ENCODE assay signal across 33 cellular contexts in genomic region chr5:111401906-111402305, GRCh38.
DNase-seq lines count a peak whose midpoint lies in the region; ATAC-seq and TF ChIP-seq lines count a peak whose summit lies in the region.
"Had no signal": no experiment of that assay in that cellular context is flagged by ENCODE, and none has a peak within 500 bp of the region (broad histone marks: within the 10 kb centered on the region; RNA-seq: fewer than 3 reads in every experiment).

No MANE protein-coding gene starts in this region.

- peaks cover 21% of the 10 kb centered on the region for H3K4me1 Mint-ChIP-seq in activated CD4-positive, alpha-beta T cell treated with anti-CD3 and anti-CD28 coated beads for 36 hours
- H3K4me1 Mint-ChIP-seq: memory B cell; stimulated activated naive B cell treated with anti-CD40 and anti-IgM and Interleukin-4, amounts not matched to agents 10 μg/mL and 1 μg/mL and 100 μg/mL, for 72 hours had no signal

- no TSS peak for BruUV-seq in A673 (replicated peaks; lab: Mats Ljungman, UMichigan)

- peaks cover 14% of the 10 kb centered on the region for H3K9me3 Mint-ChIP-seq in activated CD4-positive, alpha-beta T cell treated with anti-CD3 and anti-CD28 coated beads for 36 hours (ENCODE audit: low read depth)
- H3K9me3 Mint-ChIP-seq: activated T-cell treated with anti-CD3 and anti-CD28 coated beads, Interleukin-2, amount 50 U/mL, for 24 hours; memory B cell; neural crest cell; stimulated activated naive B cell treated with anti-CD40 and anti-IgM and Interleukin-4, amounts not matched to agents 10 μg/mL and 1 μg/mL and 100 μg/mL, for 72 hours had no signal

- DNase-seq in A673 (ENCODE audit: low spot score) (no peak), ELR (ENCODE audit: low read depth) (peak; percentile 21), SK-MEL-5 (ENCODE audit: low read depth, low spot score) (peak; percentile 43), epithelial cell of esophagus (ENCODE audit: low read depth) (peak; percentile 4), Kasumi-1 (lab: John Stamatoyannopoulos, UW) (no peak), amygdala (lab: John Stamatoyannopoulos, UW) (no peak)
- DNase-seq in activated CD4-positive, alpha-beta T cell treated with anti-CD3 and anti-CD28 coated beads for 36 hours: no peak
- DNase-seq: ACHN; activated CD4-positive, alpha-beta T cell treated with anti-CD3 and anti-CD28 coated beads, Interleukin-2, amount 10 ng/mL, durations not matched to agents 7 days and 5 days; activated gamma-delta T cell; activated naive CD8-positive, alpha-beta T cell treated with anti-CD3 and anti-CD28 coated beads, Interleukin-2, amount 50 U/mL, for 24 hours; activated T-cell treated with anti-CD3 and anti-CD28 coated beads, Interleukin-2, amount 50 U/mL, for 24 hours; effector memory CD4-positive, alpha-beta T cell; MM.1S; NCI-H2029 treated with DMSO at 0.1 percent for 48 hours; NCI-H2227 treated with DMSO at 0.1 percent for 48 hours; NCI-H82; right cardiac atrium; SK-N-SH; stimulated activated CD4-positive, alpha-beta T cell treated with anti-CD3 and anti-CD28 coated beads, Interleukin-4, amount 100 ng/mL, for 4 hours; stimulated activated naive B cell treated with anti-CD40 and anti-IgM and Interleukin-4, amounts not matched to agents 10 μg/mL and 1 μg/mL and 100 μg/mL, for 72 hours; T-helper 17 cell; upper lobe of left lung; WERI-Rb-1 had no signal

- H3K27me3 ChIP-seq in A673 (replicated peaks; ENCODE audit: insufficient read depth, low read depth, low read length, poor library complexity): no peaks in the 10 kb centered on the region
- H3K27me3 ChIP-seq: BLaER1 treated with 17β-estradiol and CSF1 and Interleukin-3, amounts not matched to agents 10 nM and 100 nM; gastroesophageal sphincter; upper lobe of left lung had no signal

- CTCF ChIA-PET in A673 (lab: Charles Lee): no interaction called here
- CTCF ChIA-PET in activated CD4-positive, alpha-beta T cell treated with anti-CD3 and anti-CD28 coated beads for 36 hours (lab: Charles Lee): interaction anchor here (1.2 to 3.4 kb wide), 3 partner anchors 12 to 149 kb away, joined by 3 to 10 read pairs (median 3); no protein-coding TSS in a partner anchor

- POLR2A ChIA-PET in A673 (lab: Charles Lee; ENCODE audit: low non-redundant PET): no interaction called here
- POLR2A ChIA-PET in activated CD4-positive, alpha-beta T cell treated with anti-CD3 and anti-CD28 coated beads for 36 hours (lab: Charles Lee): no interaction called here

- no peak overlapping the region for H3K27ac Mint-ChIP-seq in activated CD4-positive, alpha-beta T cell treated with anti-CD3 and anti-CD28 coated beads for 36 hours
- H3K27ac Mint-ChIP-seq: activated CD4-positive, alpha-beta T cell treated with anti-CD3 and anti-CD28 coated beads, Interleukin-2, amount 10 ng/mL, durations not matched to agents 7 days and 5 days; activated T-cell treated with anti-CD3 and anti-CD28 coated beads, Interleukin-2, amount 50 U/mL, for 24 hours; memory B cell; stimulated activated naive B cell treated with anti-CD40 and anti-IgM and Interleukin-4, amounts not matched to agents 10 μg/mL and 1 μg/mL and 100 μg/mL, for 72 hours; T-helper 17 cell had no signal

- no peaks in the 10 kb centered on the region for H3K4me1 ChIP-seq in A673 (ENCODE audit: insufficient read depth, low read length, poor library complexity, severe bottlenecking)
- H3K4me1 ChIP-seq: BLaER1 treated with 17β-estradiol and CSF1 and Interleukin-3, amounts not matched to agents 10 nM and 100 nM; gastroesophageal sphincter; parathyroid adenoma; upper lobe of left lung had no signal

- intact Hi-C loops in A673 (cut with micrococcal nuclease; ENCODE audit: unreplicated experiment): no loop called here
- intact Hi-C loops in activated CD4-positive, alpha-beta T cell treated with anti-CD3 and anti-CD28 coated beads for 36 hours (cut with DNase I, micrococcal nuclease): no loop called here

- no peaks in the 10 kb centered on the region for H3K9me3 ChIP-seq in A673 (ENCODE audit: low read depth, low read length, poor library complexity, severe bottlenecking)
- H3K9me3 ChIP-seq: BLaER1 treated with 17β-estradiol and CSF1 and Interleukin-3, amounts not matched to agents 10 nM and 100 nM; gastroesophageal sphincter; SK-N-SH; upper lobe of left lung had no signal

- ATAC-seq in activated CD4-positive, alpha-beta T cell treated with anti-CD3 and anti-CD28 coated beads for 36 hours: no peak
- ATAC-seq in HG02973 (IDR thresholded peaks at IDR 0.05; ENCODE audit: unreplicated experiment): no peak
- ATAC-seq: activated naive CD8-positive, alpha-beta T cell treated with anti-CD3 and anti-CD28 coated beads, Interleukin-2, amount 50 U/mL, for 24 hours; esophagus mucosa; gastroesophageal sphincter; K562; right cardiac atrium; stimulated activated naive B cell treated with anti-CD40 and anti-IgM and Interleukin-4, amounts not matched to agents 10 μg/mL and 1 μg/mL and 100 μg/mL, for 72 hours; T-helper 17 cell had no signal

- H3K4me3 Mint-ChIP-seq in activated CD4-positive, alpha-beta T cell treated with anti-CD3 and anti-CD28 coated beads for 36 hours: no peak overlapping the region
- H3K4me3 Mint-ChIP-seq: activated CD4-positive, alpha-beta T cell treated with anti-CD3 and anti-CD28 coated beads, Interleukin-2, amount 10 ng/mL, durations not matched to agents 7 days and 5 days; activated naive CD8-positive, alpha-beta T cell treated with anti-CD3 and anti-CD28 coated beads, Interleukin-2, amount 50 U/mL, for 24 hours; activated T-cell treated with anti-CD3 and anti-CD28 coated beads, Interleukin-2, amount 50 U/mL, for 24 hours; memory B cell; neural crest cell; stimulated activated naive B cell treated with anti-CD40 and anti-IgM and Interleukin-4, amounts not matched to agents 10 μg/mL and 1 μg/mL and 100 μg/mL, for 72 hours; T-helper 17 cell had no signal

- TF ChIP-seq CTCF in A673 (conservative IDR thresholded peaks at IDR 0.05; ENCODE audit: low read depth, low read length) (0 out of 2 replicates have a peak, but pooled peaks have one; percentile 18), epithelial cell of esophagus (IDR thresholded peaks at IDR 0.05; ENCODE audit: insufficient read depth, low read depth, low read length, missing control alignments) (peak; percentile 34)

- no peaks in the 10 kb centered on the region for H3K27me3 Mint-ChIP-seq in activated CD4-positive, alpha-beta T cell treated with anti-CD3 and anti-CD28 coated beads for 36 hours
- H3K27me3 Mint-ChIP-seq: activated CD4-positive, alpha-beta T cell treated with anti-CD3 and anti-CD28 coated beads, Interleukin-2, amount 10 ng/mL, durations not matched to agents 7 days and 5 days; activated naive CD8-positive, alpha-beta T cell treated with anti-CD3 and anti-CD28 coated beads, Interleukin-2, amount 50 U/mL, for 24 hours; activated T-cell treated with anti-CD3 and anti-CD28 coated beads, Interleukin-2, amount 50 U/mL, for 24 hours; memory B cell; stimulated activated naive B cell treated with anti-CD40 and anti-IgM and Interleukin-4, amounts not matched to agents 10 μg/mL and 1 μg/mL and 100 μg/mL, for 72 hours; T-helper 17 cell had no signal

- H3K36me3 ChIP-seq in A673 (ENCODE audit: insufficient read depth, low read length, poor library complexity, severe bottlenecking): no peaks in the 10 kb centered on the region
- H3K36me3 ChIP-seq: BLaER1 treated with 17β-estradiol and CSF1 and Interleukin-3, amounts not matched to agents 10 nM and 100 nM; gastroesophageal sphincter; upper lobe of left lung; WERI-Rb-1 had no signal

- in situ Hi-C loops in SK-MEL-5 (cut with HindIII; ENCODE audit: low pct_unique_long_range_greater_than_20kb, low sequenced_read_pairs): no loop called here

- peaks cover 72% of the 10 kb centered on the region for H3K36me3 Mint-ChIP-seq in activated CD4-positive, alpha-beta T cell treated with anti-CD3 and anti-CD28 coated beads for 36 hours (ENCODE audit: low read depth)
- H3K36me3 Mint-ChIP-seq: stimulated activated naive B cell treated with anti-CD40 and anti-IgM and Interleukin-4, amounts not matched to agents 10 μg/mL and 1 μg/mL and 100 μg/mL, for 72 hours had no signal

- H3K4me3 ChIP-seq in A673 (ENCODE audit: low read depth, low read length, poor library complexity, severe bottlenecking) (no peak overlapping the region), epithelial cell of esophagus (ENCODE audit: low read length) (no peak overlapping the region)
- H3K4me3 ChIP-seq: BLaER1 treated with 17β-estradiol and CSF1 and Interleukin-3, amounts not matched to agents 10 nM and 100 nM; gastroesophageal sphincter; hepatocyte; K562; upper lobe of left lung had no signal

- H3K27ac ChIP-seq in A673 (ENCODE audit: low read depth, low read length, poor library complexity, severe bottlenecking): no peak overlapping the region
- H3K27ac ChIP-seq: BLaER1 treated with 17β-estradiol and CSF1 and Interleukin-3, amounts not matched to agents 10 nM and 100 nM; gastroesophageal sphincter; hepatocyte; parathyroid adenoma; upper lobe of left lung; WERI-Rb-1 had no signal

Comparison
In these comparisons a context has a peak if more than half of its experiments do, and no peak if none do; other contexts are left out.
1. DNase-seq: peak in ELR (single experiment), SK-MEL-5 (single experiment) and epithelial cell of esophagus (single experiment); none in A673 (single experiment), activated CD4-positive, alpha-beta T cell treated with anti-CD3 and anti-CD28 coated beads for 36 hours (single experiment), Kasumi-1 (0 of 2) and amygdala (0 of 56).